Comparison of ENCODE assay signal across 14 cellular contexts in the genomic region with DNA sequence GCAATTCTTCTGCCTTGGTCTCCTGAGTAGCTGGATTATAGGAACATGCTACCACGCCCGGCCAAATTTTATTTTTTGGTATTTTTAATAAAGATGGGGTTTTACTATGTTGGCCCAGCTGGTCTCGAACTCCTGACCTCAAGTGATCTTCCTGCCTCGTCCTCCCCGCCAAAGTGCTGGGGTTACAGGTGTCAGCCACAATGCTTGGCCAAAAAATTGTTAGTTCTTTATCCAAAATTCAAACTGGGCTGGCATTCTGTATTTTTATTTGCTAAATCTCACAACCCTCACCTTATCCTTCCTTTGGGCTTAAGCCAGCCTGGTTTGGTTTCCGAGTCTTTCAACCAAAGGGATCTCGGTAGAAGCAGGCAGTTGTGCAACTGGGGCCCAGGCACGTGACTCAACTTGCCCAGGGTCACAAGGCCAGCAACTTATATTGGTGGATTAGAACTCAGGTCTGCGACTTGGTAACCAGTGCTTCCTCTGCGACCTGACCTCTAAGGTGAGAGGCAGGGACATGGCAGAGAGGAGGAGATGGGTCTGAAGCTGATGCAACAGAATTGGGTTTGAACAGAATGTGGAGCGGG.
"Had no signal": no experiment of that assay in that cellular context is flagged by ENCODE, and none has a peak within 500 bp of the region (broad histone marks: within the 10 kb centered on the region; RNA-seq: fewer than 3 reads in every experiment).

No MANE protein-coding gene starts in this region.

- H3K4me1 Mint-ChIP-seq: natural killer cell had no signal

- H3K36me3 ChIP-seq: esophagus squamous epithelium had no signal

- H3K9me3 ChIP-seq: esophagus squamous epithelium had no signal

- ATAC-seq: left colon, natural killer cell had no signal

- H3K4me3 ChIP-seq: esophagus squamous epithelium had no signal

- H3K27ac Mint-ChIP-seq: natural killer cell had no signal

- DNase-seq: activated CD4-positive, alpha-beta T cell treated with anti-CD3 and anti-CD28 coated beads for 1 hour; activated CD4-positive, alpha-beta T cell treated with anti-CD3 and anti-CD28 coated beads, Interleukin-2, amount 50 U/mL, for 48 hours; activated naive CD4-positive, alpha-beta T cell; activated T-cell treated with anti-CD3 and anti-CD28 coated beads, Interleukin-2, amount 50 U/mL, for 48 hours; aorta; esophagus squamous epithelium; foreskin fibroblast; glutamatergic neuron; left colon; mammary epithelial cell; natural killer cell; stimulated activated CD4-positive, alpha-beta T cell treated with anti-CD3 and anti-CD28 coated beads, Interleukin-4, amount 100 ng/mL, for 1 hour; T-helper 2 cell had no signal

- H3K36me3 Mint-ChIP-seq: natural killer cell had no signal

- H3K27ac ChIP-seq: esophagus squamous epithelium had no signal

- H3K4me3 Mint-ChIP-seq: natural killer cell had no signal

- FAIRE-seq: urothelium cell line had no signal

- H3K4me1 ChIP-seq: esophagus squamous epithelium had no signal

- H3K9me3 Mint-ChIP-seq: natural killer cell had no signal
